In the genomic region with DNA sequence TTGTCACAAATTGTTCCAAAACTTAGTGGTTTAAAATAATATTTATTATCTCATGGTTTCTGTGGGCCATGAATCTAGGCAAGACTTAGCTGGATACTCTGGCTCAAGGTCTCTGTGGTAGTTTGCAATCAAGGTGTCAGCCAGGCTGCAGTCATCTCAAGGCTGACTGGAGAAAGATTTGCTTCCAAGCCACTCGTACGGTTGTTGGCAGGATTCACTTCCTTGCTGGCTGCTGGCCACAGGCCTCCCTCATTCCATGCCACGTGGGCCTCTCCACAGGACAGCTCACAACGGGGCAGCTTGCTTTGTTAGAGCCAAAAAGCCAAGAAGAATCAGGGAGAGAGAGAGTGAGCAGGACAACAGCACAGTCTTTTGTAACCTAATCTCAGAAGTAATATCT, we compare ENCODE assay signal across 9 cellular contexts.
DNase-seq lines count a peak whose midpoint lies in the region; ATAC-seq and TF ChIP-seq lines count a peak whose summit lies in the region.
"Had no signal": no experiment of that assay in that cellular context is flagged by ENCODE, and none has a peak within 500 bp of the region (broad histone marks: within the 10 kb centered on the region; RNA-seq: fewer than 3 reads in every experiment).

No MANE protein-coding gene starts in this region.

- no peak overlapping the region for H3K4me3 Mint-ChIP-seq in activated CD4-positive, alpha-beta T cell treated with anti-CD3 and anti-CD28 coated beads, Interleukin-2, amount 10 ng/mL, durations not matched to agents 7 days and 5 days

- H3K27me3 ChIP-seq in BJ (ENCODE audit: control insufficient read depth, insufficient read depth, low read length) (no peaks in the 10 kb centered on the region), PC-3 (ENCODE audit: low read length) (no peaks in the 10 kb centered on the region), fibroblast of lung (ENCODE audit: control insufficient read depth, insufficient read depth, low read length) (no peaks in the 10 kb centered on the region), osteoblast (ENCODE audit: insufficient read depth, low read length) (no peaks in the 10 kb centered on the region)

- H3K4me3 ChIP-seq in BJ (ENCODE audit: low read depth, low read length), result no peak overlapping the region
- H3K4me3 ChIP-seq in PC-3 (ENCODE audit: low read length), result no peak overlapping the region
- H3K4me3 ChIP-seq in fibroblast of lung (replicated peaks in 1 of 4; ENCODE audit: control extremely low read depth in 1 of 4, insufficient read depth in 1 of 4, low read depth in 3 of 4, low read length in 4 of 4), result no peak overlapping the region
- peak overlapping the region; percentile 4 for H3K4me3 ChIP-seq in osteoblast (ENCODE audit: insufficient read depth, low read length)

- H3K9me2 ChIP-seq in PC-3 (replicated peaks; ENCODE audit: low read length), result no peaks in the 10 kb centered on the region

- intact Hi-C loops in PC-3 (cut with micrococcal nuclease), result loop anchor here (5.0 kb wide), 1 partner anchor 42 kb away; no protein-coding TSS in a partner anchor

- CTCF ChIA-PET in BJ (lab: Yijun Ruan, JAX), result no interaction called here
- CTCF ChIA-PET in PC-3 (lab: Charles Lee), result no interaction called here
- CTCF ChIA-PET in activated CD4-positive, alpha-beta T cell treated with anti-CD3 and anti-CD28 coated beads, Interleukin-2, amount 10 ng/mL, durations not matched to agents 7 days and 5 days (lab: Charles Lee), result no interaction called here

- peak; percentile 79 for ATAC-seq in PC-3
- ATAC-seq in GM21360 (IDR thresholded peaks at IDR 0.05; ENCODE audit: unreplicated experiment), result no peak

- no peaks in the 10 kb centered on the region for H3F3A ChIP-seq in PC-3 (ENCODE audit: low read length, unreplicated experiment)

- H3K9me3 ChIP-seq in PC-3 (ENCODE audit: low read length) (no peaks in the 10 kb centered on the region), fibroblast of lung (ENCODE audit: control insufficient read depth, insufficient read depth, low read depth, low read length) (no peaks in the 10 kb centered on the region), osteoblast (ENCODE audit: low read depth, low read length) (no peaks in the 10 kb centered on the region)

- H3K36me3 ChIP-seq in BJ (ENCODE audit: control insufficient read depth, insufficient read depth, low read length) (peaks cover 2% of the 10 kb centered on the region; the same call in 1 of the 2 replicates), PC-3 (ENCODE audit: low read depth, low read length) (no peaks in the 10 kb centered on the region), fibroblast of lung (ENCODE audit: control insufficient read depth, insufficient read depth, low read length) (no peaks in the 10 kb centered on the region), osteoblast (ENCODE audit: insufficient read depth, low read length) (peaks cover 3% of the 10 kb centered on the region)

- no TSS peak for BruUV-seq in PC-3 (replicated peaks; lab: Mats Ljungman, UMichigan)

- no peak for TF ChIP-seq CTCF in BJ (IDR thresholded peaks at IDR 0.05; ENCODE audit: insufficient read depth, low read depth, low read length)
- TF ChIP-seq CTCF in PC-3 (conservative IDR thresholded peaks at IDR 0.05; ENCODE audit: low read depth, low read length), result no peak
- no peak for TF ChIP-seq CTCF in fibroblast of lung (conservative IDR thresholded peaks at IDR 0.05 in 1 of 2, IDR thresholded peaks at IDR 0.05 in 1 of 2; ENCODE audit: low read depth in 1 of 2, low read length in 2 of 2)
- TF ChIP-seq CTCF in osteoblast (IDR thresholded peaks at IDR 0.05; ENCODE audit: extremely low read depth, low read depth, low read length), result no peak

- H2AFZ ChIP-seq in PC-3 (ENCODE audit: low read length) (peak overlapping the region; percentile 55; the same call in 1 of the 2 replicates), fibroblast of lung (ENCODE audit: low read length) (no peak overlapping the region), osteoblast (ENCODE audit: low read length) (peak overlapping the region; percentile 24)

- DNase-seq in BJ (ENCODE audit: low read depth), result peak; percentile 38
- peak; percentile 91 for DNase-seq in PC-3
- peak; percentile 87 to 96 for DNase-seq in fibroblast of lung (ENCODE audit: low read depth in 2 of 2)
- DNase-seq in osteoblast (ENCODE audit: insufficient read length, low spot score, missing footprints), result peak; percentile 66
- no peak for DNase-seq in activated CD4-positive, alpha-beta T cell treated with anti-CD3 and anti-CD28 coated beads for 1 hour
- no peak for DNase-seq in NOMO-1 (lab: John Stamatoyannopoulos, UW; ENCODE audit: unreplicated experiment in 2 of 2)
- DNase-seq in activated CD4-positive, alpha-beta T cell treated with anti-CD3 and anti-CD28 coated beads, Interleukin-2, amount 10 ng/mL, durations not matched to agents 7 days and 5 days, result no peak
- DNase-seq: GDM1 had no signal

- H3K9ac ChIP-seq in PC-3 (ENCODE audit: low read length) (peak overlapping the region; percentile 13), fibroblast of lung (ENCODE audit: insufficient read depth, low read length) (no peak overlapping the region)

- no peaks in the 10 kb centered on the region for H3K36me3 Mint-ChIP-seq in activated CD4-positive, alpha-beta T cell treated with anti-CD3 and anti-CD28 coated beads, Interleukin-2, amount 10 ng/mL, durations not matched to agents 7 days and 5 days (ENCODE audit: low read depth)

- H3K4me1 Mint-ChIP-seq in activated CD4-positive, alpha-beta T cell treated with anti-CD3 and anti-CD28 coated beads, Interleukin-2, amount 10 ng/mL, durations not matched to agents 7 days and 5 days, result no peaks in the 10 kb centered on the region

- peak overlapping the region; percentile 68 for H3K4me2 ChIP-seq in PC-3 (ENCODE audit: low read length)
- H3K4me2 ChIP-seq in fibroblast of lung (ENCODE audit: extremely low read depth, insufficient read depth, low read length), result no peak overlapping the region
- peak overlapping the region; percentile 58 for H3K4me2 ChIP-seq in osteoblast (ENCODE audit: insufficient read depth, low read length)

- H3K79me2 ChIP-seq in PC-3 (ENCODE audit: low read length) (peaks cover 3% of the 10 kb centered on the region), fibroblast of lung (ENCODE audit: control insufficient read depth, insufficient read depth, low read length) (no peaks in the 10 kb centered on the region), osteoblast (ENCODE audit: insufficient read depth, low read length) (peaks cover 46% of the 10 kb centered on the region)

- peak overlapping the region; percentile 79 for H3K27ac ChIP-seq in PC-3 (ENCODE audit: low read length)
- peak overlapping the region; percentile 29 for H3K27ac ChIP-seq in fibroblast of lung (ENCODE audit: insufficient read depth, low read length)
- H3K27ac ChIP-seq in osteoblast (ENCODE audit: low read depth, low read length), result peak overlapping the region; percentile 87

- H4K20me1 ChIP-seq in PC-3 (ENCODE audit: low read length) (no peaks in the 10 kb centered on the region), fibroblast of lung (ENCODE audit: control insufficient read depth, extremely low read depth, insufficient read depth, low read length) (no peaks in the 10 kb centered on the region), osteoblast (ENCODE audit: insufficient read depth, low read length) (no peaks in the 10 kb centered on the region)

- no peaks in the 10 kb centered on the region for H3K9me3 Mint-ChIP-seq in activated CD4-positive, alpha-beta T cell treated with anti-CD3 and anti-CD28 coated beads, Interleukin-2, amount 10 ng/mL, durations not matched to agents 7 days and 5 days

- peaks cover 31% of the 10 kb centered on the region for H3K4me1 ChIP-seq in PC-3 (ENCODE audit: insufficient read depth, low read length)
- peaks cover 10% of the 10 kb centered on the region for H3K4me1 ChIP-seq in fibroblast of lung (ENCODE audit: control insufficient read depth, extremely low read depth, insufficient read depth, low read length)
- peaks cover 29% of the 10 kb centered on the region for H3K4me1 ChIP-seq in osteoblast (ENCODE audit: insufficient read depth, low read length)

- no peak overlapping the region for H3K27ac Mint-ChIP-seq in activated CD4-positive, alpha-beta T cell treated with anti-CD3 and anti-CD28 coated beads, Interleukin-2, amount 10 ng/mL, durations not matched to agents 7 days and 5 days

- POLR2A ChIA-PET in BJ (lab: Charles Lee) (no interaction called here), PC-3 (lab: Charles Lee; ENCODE audit: unreplicated experiment) (no interaction called here)
- POLR2A ChIA-PET in activated CD4-positive, alpha-beta T cell treated with anti-CD3 and anti-CD28 coated beads, Interleukin-2, amount 10 ng/mL, durations not matched to agents 7 days and 5 days (lab: Charles Lee), result no interaction called here

- H3K27me3 Mint-ChIP-seq in activated CD4-positive, alpha-beta T cell treated with anti-CD3 and anti-CD28 coated beads, Interleukin-2, amount 10 ng/mL, durations not matched to agents 7 days and 5 days, result peaks cover 3% of the 10 kb centered on the region

Comparison
In these comparisons a context has a peak if more than half of its experiments do, and no peak if none do; other contexts are left out.
1. DNase-seq: peak in BJ (single experiment), PC-3 (single experiment), fibroblast of lung (2 of 2) and osteoblast (single experiment); none in activated CD4-positive, alpha-beta T cell treated with anti-CD3 and anti-CD28 coated beads for 1 hour (single experiment), NOMO-1 (0 of 2) and activated CD4-positive, alpha-beta T cell treated with anti-CD3 and anti-CD28 coated beads, Interleukin-2, amount 10 ng/mL, durations not matched to agents 7 days and 5 days (single experiment).
2. H3K27ac ChIP-seq: peak in every context shown above with its lines; median percentile 87 in osteoblast; 79 in PC-3; 29 in fibroblast of lung.